ENCODE assay signal across 25 cellular contexts in the genomic region with DNA sequence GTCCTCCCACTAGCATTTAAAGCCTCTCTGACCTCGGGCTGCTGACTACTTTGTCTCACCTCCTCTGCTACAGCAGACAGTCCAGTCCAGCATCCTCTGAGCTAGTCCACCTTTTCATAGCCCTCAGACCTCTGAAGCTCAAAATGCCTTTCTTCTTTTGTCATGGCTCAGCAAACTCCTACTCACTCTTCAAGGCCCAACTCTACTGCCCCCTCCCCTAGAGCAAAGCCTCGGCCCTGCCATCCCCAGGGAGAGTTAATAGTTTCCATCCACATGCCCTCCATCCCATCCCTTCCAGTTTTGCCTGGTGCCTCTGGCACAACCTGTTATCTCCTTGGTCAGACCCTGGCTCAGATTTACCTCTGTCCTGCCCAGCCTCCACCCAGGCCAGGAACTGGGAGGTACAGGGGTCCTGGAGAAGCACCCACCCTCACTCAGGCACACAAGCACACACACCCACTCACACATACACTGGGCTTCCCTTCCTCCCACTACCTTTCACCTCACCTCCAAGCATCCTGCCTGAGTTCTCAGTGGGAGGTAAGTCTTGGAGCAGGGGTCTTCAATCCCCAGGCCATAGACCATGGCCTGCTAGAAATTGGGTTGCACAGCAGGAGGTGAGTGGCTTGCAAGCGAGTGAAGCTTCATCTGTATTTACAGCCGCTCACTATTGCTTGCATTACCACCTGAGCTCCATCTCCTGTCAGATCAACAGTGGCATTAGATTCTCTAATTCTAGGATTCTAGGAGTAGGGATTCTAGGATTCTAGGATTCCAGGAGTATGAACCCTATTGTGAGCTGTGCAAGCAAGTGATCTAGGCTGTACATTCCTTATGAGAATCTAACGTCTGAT. TPM values are rescaled to one million over a fixed set of nuclear protein-coding genes. Genes with fewer than 3 reads are reported as not detected.
DNase-seq lines count a peak whose midpoint lies in the region; ATAC-seq and TF ChIP-seq lines count a peak whose summit lies in the region.
"Had no signal": no experiment of that assay in that cellular context is flagged by ENCODE, and none has a peak within 500 bp of the region (broad histone marks: within the 10 kb centered on the region; RNA-seq: fewer than 3 reads in every experiment).

No MANE protein-coding gene starts in this region.

- H4K20me1 ChIP-seq in neural progenitor cell (ENCODE audit: low read depth): no peaks in the 10 kb centered on the region

- intact Hi-C loops in Caco-2 (cut with micrococcal nuclease; ENCODE audit: unreplicated experiment): loop anchor here (5.0 kb wide), 1 partner anchor 222 kb away; no protein-coding TSS in a partner anchor

- BruUV-seq in Caco-2 (replicated peaks; lab: Mats Ljungman, UMichigan): no TSS peak

- DNase-seq in Caco-2: no peak
- no peak for DNase-seq in RWPE1 (ENCODE audit: low spot score)
- peak; percentile 31 for DNase-seq in endodermal cell
- DNase-seq in neural progenitor cell (ENCODE audit: low spot score): no peak
- no peak for DNase-seq in NCI-H748 (lab: John Stamatoyannopoulos, UW; ENCODE audit: unreplicated experiment)
- DNase-seq: ACHN; C1 segment of cervical spinal cord; CD8-positive, alpha-beta memory T cell; DMS79; Karpas-422; MM.1S; NCI-H1092; NCI-H1436 treated with DMSO at 0.1 percent for 48 hours; NCI-H2029 treated with DMSO at 0.1 percent for 48 hours; NCI-H2171 treated with DMSO at 0.1 percent for 48 hours; NCI-H446 treated with DMSO at 0.1 percent for 48 hours; NCI-H69; SHP77 had no signal

- CTCF ChIA-PET in Caco-2 (lab: Charles Lee) (interaction anchor here (1.3 kb wide), 1 partner anchor 18 kb away, joined by 3 read pairs; no protein-coding TSS in a partner anchor), RWPE1 (lab: Yijun Ruan, JAX) (interaction anchor here (0.6 to 1.3 kb wide), 3 partner anchors 29 to 108 kb away, joined by 3 to 7 read pairs (median 3); no protein-coding TSS in a partner anchor)

- H3K4me2 ChIP-seq in neural progenitor cell: no peak overlapping the region

- no peaks in the 10 kb centered on the region for H3K36me3 Mint-ChIP-seq in Caco-2 (ENCODE audit: insufficient read depth, unreplicated experiment)
- no peaks in the 10 kb centered on the region for H3K36me3 Mint-ChIP-seq in endodermal cell (ENCODE audit: low read depth)
- peaks cover 8% of the 10 kb centered on the region for H3K36me3 Mint-ChIP-seq in neural progenitor cell
- H3K36me3 Mint-ChIP-seq: CD8-positive, alpha-beta memory T cell had no signal

- H3K79me2 ChIP-seq in neural progenitor cell (ENCODE audit: low read depth): no peaks in the 10 kb centered on the region

- TF ChIP-seq CTCF in Caco-2 (IDR thresholded peaks at IDR 0.05; ENCODE audit: insufficient read depth in 1 of 2, low read depth in 1 of 2, low read length in 1 of 2, severe bottlenecking in 1 of 2, unreplicated experiment in 1 of 2) (no peak), RWPE1 (conservative IDR thresholded peaks at IDR 0.05; ENCODE audit: low read depth) (no peak), endodermal cell (conservative IDR thresholded peaks at IDR 0.05) (no peak), neural progenitor cell (IDR thresholded peaks at IDR 0.05) (no peak)

- H3F3A ChIP-seq in neural progenitor cell (ENCODE audit: low read depth): no peaks in the 10 kb centered on the region

- H3K9me3 ChIP-seq in Caco-2: no peaks in the 10 kb centered on the region
- H3K9me3 ChIP-seq in endodermal cell (ENCODE audit: control insufficient read depth, low read length): no peaks in the 10 kb centered on the region
- no peaks in the 10 kb centered on the region for H3K9me3 ChIP-seq in neural progenitor cell (ENCODE audit: low read depth)
- H3K9me3 ChIP-seq: Peyer's patch had no signal

- POLR2A ChIA-PET in Caco-2 (lab: Charles Lee): no interaction called here
- POLR2A ChIA-PET in RWPE1 (lab: Yijun Ruan, JAX; ENCODE audit: low non-redundant PET): no interaction called here

- no peaks in the 10 kb centered on the region for H3K36me3 ChIP-seq in Caco-2 (ENCODE audit: control insufficient read depth, insufficient read depth, low read length)
- H3K36me3 ChIP-seq in endodermal cell (ENCODE audit: control insufficient read depth, insufficient read depth, low read length): no peaks in the 10 kb centered on the region
- no peaks in the 10 kb centered on the region for H3K36me3 ChIP-seq in neural progenitor cell

- H3K4me1 Mint-ChIP-seq in Caco-2 (ENCODE audit: low read depth, unreplicated experiment) (peaks cover 52% of the 10 kb centered on the region), endodermal cell (peaks cover 4% of the 10 kb centered on the region), neural progenitor cell (peaks cover 34% of the 10 kb centered on the region)

- WGBS in endodermal cell (ENCODE audit: insufficient coverage in 1 of 2, insufficient read length in 1 of 2), 2 experiments: 65 to 85% methylated on average over 2 to 5 of the region's 5 CpGs

- H3K27me3 ChIP-seq in Caco-2 (replicated peaks; ENCODE audit: control insufficient read depth, insufficient read depth, low read length) (no peaks in the 10 kb centered on the region), endodermal cell (ENCODE audit: control insufficient read depth, insufficient read depth, low read length, poor library complexity, severe bottlenecking) (peaks cover 6% of the 10 kb centered on the region), neural progenitor cell (no peaks in the 10 kb centered on the region)
- H3K27me3 ChIP-seq: Peyer's patch had no signal

- H3K4me1 ChIP-seq in Caco-2 (peaks cover 51% of the 10 kb centered on the region), endodermal cell (ENCODE audit: control insufficient read depth, insufficient read depth, low read length) (no peaks in the 10 kb centered on the region), neural progenitor cell (peaks cover 8% of the 10 kb centered on the region)

- H3K9me3 Mint-ChIP-seq in Caco-2 (ENCODE audit: unreplicated experiment) (peaks cover 3% of the 10 kb centered on the region), endodermal cell (no peaks in the 10 kb centered on the region), neural progenitor cell (peaks cover 6% of the 10 kb centered on the region)
- H3K9me3 Mint-ChIP-seq: CD8-positive, alpha-beta memory T cell had no signal

- H3K9ac ChIP-seq in endodermal cell (ENCODE audit: extremely low read depth, low read length, poor library complexity, severe bottlenecking): no peak overlapping the region
- no peak overlapping the region for H3K9ac ChIP-seq in neural progenitor cell

- H3K4me3 ChIP-seq in Caco-2 (ENCODE audit: low read depth, low read length) (no peak overlapping the region), endodermal cell (ENCODE audit: low read length) (no peak overlapping the region), neural progenitor cell (no peak overlapping the region)
- H3K4me3 ChIP-seq: SK-N-MC had no signal

- H3K27ac Mint-ChIP-seq in Caco-2 (ENCODE audit: unreplicated experiment) (peak overlapping the region; percentile 81), endodermal cell (no peak overlapping the region), neural progenitor cell (peak overlapping the region; percentile 8)

- no peak overlapping the region for H2AFZ ChIP-seq in neural progenitor cell (replicated peaks)

- H3K27me3 Mint-ChIP-seq in Caco-2 (ENCODE audit: insufficient read depth, unreplicated experiment) (no peaks in the 10 kb centered on the region), endodermal cell (ENCODE audit: insufficient read depth) (peaks cover 5% of the 10 kb centered on the region), neural progenitor cell (ENCODE audit: insufficient read depth, low read depth) (peaks cover 9% of the 10 kb centered on the region)

- H3K4me3 Mint-ChIP-seq in Caco-2 (ENCODE audit: unreplicated experiment) (no peak overlapping the region), endodermal cell (no peak overlapping the region), neural progenitor cell (no peak overlapping the region)
- H3K4me3 Mint-ChIP-seq: CD8-positive, alpha-beta memory T cell had no signal

- ATAC-seq in HG03039 (IDR thresholded peaks at IDR 0.05; ENCODE audit: unreplicated experiment) (no peak), HG03439 (IDR thresholded peaks at IDR 0.05; ENCODE audit: unreplicated experiment) (no peak), HG03521 (IDR thresholded peaks at IDR 0.05; ENCODE audit: unreplicated experiment) (no peak)

- peak overlapping the region; percentile 62 for H3K27ac ChIP-seq in RWPE1
- H3K27ac ChIP-seq in endodermal cell (ENCODE audit: low read depth, low read length): no peak overlapping the region
- no peak overlapping the region for H3K27ac ChIP-seq in neural progenitor cell
- H3K27ac ChIP-seq: HL-60, SK-N-MC had no signal

RNA-seq across cellular contexts. Expression of gene PDLIM4, which starts 18.1 kb away (rescaled TPM):
- total RNA-seq in Caco-2 (2022) (not detected in 2 replicates), endodermal cell (10 to 100 TPM in 1 of 2 donors, 1 to 10 TPM in 1; 9.0 to 11.2 TPM), neural progenitor cell (ENCODE audit: low replicate concordance) (8.3 and 10.3 TPM in 2 replicates)
- polyA plus RNA-seq in endodermal cell (2013, experiment 1 of 2): 32.8 TPM
- polyA plus RNA-seq in endodermal cell (2013, experiment 2 of 2): 29.0 TPM
- total RNA-seq: HT1080 had no signal
- polyA plus RNA-seq: CD8-positive, alpha-beta memory T cell had no signal

RNA-seq across cellular contexts. Expression of gene SLC22A4, which starts 18.6 kb away (rescaled TPM):
- 1.5 and 1.7 TPM in 2 replicates for total RNA-seq in Caco-2 (2022)
- total RNA-seq in endodermal cell: under 1 TPM in 1 of 2 donors, not detected in 1; 0.68 TPM
- 0.18 TPM for polyA plus RNA-seq in endodermal cell (2013, experiment 1 of 2)
- polyA plus RNA-seq in endodermal cell (2013, experiment 2 of 2): 0.12 TPM
- 0.06 and 0.09 TPM in 2 replicates for total RNA-seq in neural progenitor cell (ENCODE audit: low replicate concordance)

RNA-seq across cellular contexts. Expression of gene P4HA2, which starts 47.9 kb away (rescaled TPM):
- total RNA-seq in Caco-2 (2022) (41.0 and 42.3 TPM in 2 replicates), endodermal cell (10 to 100 TPM; 15.1 to 19.6 TPM), neural progenitor cell (ENCODE audit: low replicate concordance) (12.4 and 15.9 TPM in 2 replicates)
- 16.6 TPM for polyA plus RNA-seq in endodermal cell (2013, experiment 1 of 2)
- polyA plus RNA-seq in endodermal cell (2013, experiment 2 of 2): 14.6 TPM
- polyA plus RNA-seq: CD8-positive, alpha-beta memory T cell had no signal
